Comparison of ENCODE assay signal across 11 cellular contexts in genomic region chr19:8589177-8589714, GRCh38. TPM values are rescaled to one million over a fixed set of nuclear protein-coding genes. Genes with fewer than 3 reads are reported as not detected.
"Had no signal": no experiment of that assay in that cellular context is flagged by ENCODE, and none has a peak within 500 bp of the region (broad histone marks: within the 10 kb centered on the region; RNA-seq: fewer than 3 reads in every experiment).

No MANE protein-coding gene starts in this region.

- DNase-seq: GM23248, GOT3, HFFc6, IMR-90, KBM-7 had no signal

- FAIRE-seq: H54, HTR-8/SVneo had no signal

- H3K4me3 ChIP-seq: GM23248, HAP-1 had no signal

- H3K9me3 ChIP-seq: HAP-1 had no signal

- ATAC-seq: HCT116 had no signal

- H3K4me2 ChIP-seq: KMS-11 had no signal

- H3K9ac ChIP-seq: GM23248, KMS-11 had no signal

- H3K27ac ChIP-seq: GM23248, KMS-11 had no signal

- H2AFZ ChIP-seq: GM23248 had no signal

- H3K36me3 ChIP-seq: HAP-1 had no signal

- H3K27ac Mint-ChIP-seq: HFFc6 had no signal

- H3K4me3 Mint-ChIP-seq: HFFc6 had no signal

RNA-seq across cellular contexts. Expression of gene MYO1F, which starts 12.0 kb away (rescaled TPM):
- total RNA-seq: HT-29 had no signal

RNA-seq across cellular contexts. Expression of gene ADAMTS10, which starts 21.3 kb away (rescaled TPM):
- total RNA-seq: HT-29 had no signal

RNA-seq across cellular contexts. Expression of gene NFILZ, which starts 41.2 kb away (rescaled TPM):
- total RNA-seq: GM23248, HFFc6, HT-29, IMR-90 had no signal
- polyA plus RNA-seq: GM23248, IMR-90 had no signal
